In genomic region chr3:36991147-36991546, GRCh38 we compare ENCODE assay signal across 8 cellular contexts. TPM values are rescaled to one million over a fixed set of nuclear protein-coding genes. Genes with fewer than 3 reads are reported as not detected.
DNase-seq lines count a peak whose midpoint lies in the region; ATAC-seq and TF ChIP-seq lines count a peak whose summit lies in the region.

No MANE protein-coding gene starts in this region.

- no peak for TF ChIP-seq CTCF in fibroblast of pulmonary artery (IDR thresholded peaks at IDR 0.05; ENCODE audit: low read length, missing control alignments)
- no peak for TF ChIP-seq CTCF in spleen (IDR thresholded peaks at IDR 0.05 in 8 of 11, conservative IDR thresholded peaks at IDR 0.05 in 3 of 11)

- ATAC-seq in GM19023 (IDR thresholded peaks at IDR 0.05; ENCODE audit: unreplicated experiment): no peak

- TF ChIP-seq POLR2A in spleen (IDR thresholded peaks at IDR 0.05): no peak

- H3K4me3 ChIP-seq in MG63 (peak overlapping the region; percentile 81), fibroblast of pulmonary artery (replicated peaks; ENCODE audit: low read depth, low read length) (peak overlapping the region; percentile 90), spleen (peak overlapping the region in 6 of 8 donors; percentile 13 to 78 (median 57))

- WGBS in spleen, 5 donors: 72 to 84% (median 79%) methylated on average over 3 of the region's 3 CpGs

- DNase-seq in MG63 (no peak), fibroblast of pulmonary artery (ENCODE audit: low read depth) (no peak), spleen (no peak), NCI-H774 (lab: John Stamatoyannopoulos, UW) (no peak), AML-193 (lab: John Stamatoyannopoulos, UW) (no peak)
- no peak for DNase-seq in effector CD8-positive, alpha-beta T cell (lab: John Stamatoyannopoulos, UW)

- H3K9me3 ChIP-seq in ES-I3 (ENCODE audit: control insufficient read depth, insufficient read depth, low read length) (no peaks in the 10 kb centered on the region), MG63 (no peaks in the 10 kb centered on the region), spleen (no peaks in the 10 kb centered on the region)

- intact Hi-C loops in spleen (cut with DNase I; ENCODE audit: low total_unique reads): no loop called here

- H3K9ac ChIP-seq in ES-I3 (ENCODE audit: low read depth, low read length): peak overlapping the region; percentile 78

- H3K36me3 ChIP-seq in ES-I3 (ENCODE audit: insufficient read depth, low read length): peaks cover 13% of the 10 kb centered on the region
- peaks cover 41% of the 10 kb centered on the region for H3K36me3 ChIP-seq in MG63
- peaks cover 0 to 35% (median 17%) of the 10 kb centered on the region in 6 donors for H3K36me3 ChIP-seq in spleen

- H3K4me1 ChIP-seq in ES-I3 (ENCODE audit: insufficient read depth, low read length) (peaks cover 12% of the 10 kb centered on the region), spleen (peaks cover 49 to 75% (median 62%) of the 10 kb centered on the region in 6 donors)

- H3K27ac ChIP-seq in spleen: peak overlapping the region; percentile 94 to 100 (median 99)

- H3K27me3 ChIP-seq in MG63: no peaks in the 10 kb centered on the region
- no peaks in the 10 kb centered on the region for H3K27me3 ChIP-seq in spleen (replicated peaks in 1 of 7)

RNA-seq across cellular contexts. Expression of gene EPM2AIP1, which starts 1.8 kb away (rescaled TPM):
- 2.8 and 5.1 TPM in 2 replicates for total RNA-seq in MG63 (2014; rRNA removed; shearing (Covaris generic); ENCODE audit: low replicate concordance)
- total RNA-seq in spleen: 10 to 100 TPM; 14.6 to 31.3 (median 25.4) TPM
- 1 to 10 TPM; 4.9 to 5.4 (median 5.0) TPM for polyA plus RNA-seq in spleen

RNA-seq across cellular contexts. Expression of gene MLH1, which starts 2.2 kb away (rescaled TPM):
- total RNA-seq in MG63 (2014; rRNA removed; shearing (Covaris generic); ENCODE audit: low replicate concordance): 37.2 and 41.1 TPM in 2 replicates
- total RNA-seq in spleen: 10 to 100 TPM; 28.6 to 38.8 (median 35.7) TPM
- polyA plus RNA-seq in spleen: 10 to 100 TPM; 16.6 to 21.8 (median 17.7) TPM

RNA-seq across cellular contexts. Expression of gene TRANK1, which starts 46.3 kb away (rescaled TPM):
- 1.0 and 3.8 TPM in 2 replicates for total RNA-seq in MG63 (2014; rRNA removed; shearing (Covaris generic); ENCODE audit: low replicate concordance)
- total RNA-seq in spleen: 10 to 100 TPM; 50.3 to 75.6 (median 63.0) TPM
- polyA plus RNA-seq in spleen: 10 to 100 TPM in 1 of 3 donors, 1 to 10 TPM in 2; 5.3 to 10.1 (median 6.1) TPM

Comparison
In these comparisons a context has a peak if more than half of its experiments do, and no peak if none do; other contexts are left out.
1. RNA of gene TRANK1, which starts 46.3 kb away (total RNA-seq): 50.3 to 75.6 TPM in spleen; 1.0 to 3.8 TPM in MG63; every median in the first group is over 10 times any median in the second.
2. Peak in every context shown above with its lines, with median percentiles within 50 percentile points of each other: H3K4me3 ChIP-seq.